14 cellular contexts compared by ENCODE assay signal in genomic region chr21:14889080-14889805, GRCh38.
DNase-seq lines count a peak whose midpoint lies in the region; ATAC-seq, FAIRE-seq and TF ChIP-seq lines count a peak whose summit lies in the region.
"Had no signal": no experiment of that assay in that cellular context is flagged by ENCODE, and none has a peak within 500 bp of the region (broad histone marks: within the 10 kb centered on the region; RNA-seq: fewer than 3 reads in every experiment).

No MANE protein-coding gene starts in this region.

- H4K20me1 ChIP-seq in GM12878 (ENCODE audit: control insufficient read depth, insufficient read depth): no peaks in the 10 kb centered on the region

- TF ChIP-seq EP300 in Ishikawa (IDR thresholded peaks at IDR 0.05; ENCODE audit: borderline replicate concordance) (no peak), GM12878 (IDR thresholded peaks at IDR 0.05; ENCODE audit: borderline replicate concordance in 1 of 2, control insufficient read depth in 1 of 2, low read depth in 2 of 2, low read length in 2 of 2) (no peak)

- no peak for TF ChIP-seq POLR2A in GM12878 (IDR thresholded peaks at IDR 0.05; ENCODE audit: low read depth, low read length)

- no peak for TF ChIP-seq CTCF in GM12878 (IDR thresholded peaks at IDR 0.05 in 2 of 3, conservative IDR thresholded peaks at IDR 0.05 in 1 of 3; ENCODE audit: control insufficient read depth in 2 of 3, extremely low read depth in 1 of 3, insufficient read depth in 1 of 3, low read depth in 3 of 3, low read length in 3 of 3)
- no peak for TF ChIP-seq CTCF in liver (IDR thresholded peaks at IDR 0.05; ENCODE audit: low read depth, low read length, missing input control)
- no peak for TF ChIP-seq CTCF in CD8-positive, alpha-beta T cell (IDR thresholded peaks at IDR 0.05)

- no peak for ATAC-seq in GM12878
- ATAC-seq in CD8-positive, alpha-beta T cell: no peak
- ATAC-seq in HG03135 (IDR thresholded peaks at IDR 0.05; ENCODE audit: unreplicated experiment): no peak

- H3K9me3 ChIP-seq in GM12878 (replicated peaks; ENCODE audit: control insufficient read depth, insufficient read depth, low read length): no peaks in the 10 kb centered on the region
- no peaks in the 10 kb centered on the region for H3K9me3 ChIP-seq in liver (ENCODE audit: control insufficient read depth in 4 of 4, low read length in 3 of 4)
- H3K9me3 ChIP-seq in CD8-positive, alpha-beta T cell (ENCODE audit: low read length): no peaks in the 10 kb centered on the region
- H3K9me3 ChIP-seq: right atrium auricular region had no signal

- RAD21 ChIA-PET in GM12878 (lab: Charles Lee; ENCODE audit: unreplicated experiment): interaction anchor here (0.8 to 1.7 kb wide), 3 partner anchors 9 to 595 kb away, joined by 3 to 5 read pairs (median 3); no protein-coding TSS in a partner anchor

- H3K27me3 ChIP-seq in ACC112 (ENCODE audit: insufficient read depth, low read length) (no peaks in the 10 kb centered on the region), GM12878 (replicated peaks in 1 of 2; ENCODE audit: control insufficient read depth in 2 of 2, insufficient read depth in 2 of 2, low read length in 1 of 2) (no peaks in the 10 kb centered on the region), liver (ENCODE audit: control insufficient read depth in 4 of 4, insufficient read depth in 4 of 4, low read length in 3 of 4) (no peaks in the 10 kb centered on the region)
- H3K27me3 ChIP-seq in CD8-positive, alpha-beta T cell (ENCODE audit: insufficient read depth, low read length): no peaks in the 10 kb centered on the region
- H3K27me3 ChIP-seq: dorsolateral prefrontal cortex, right atrium auricular region had no signal

- no peaks in the 10 kb centered on the region for H3K79me2 ChIP-seq in ACC112 (ENCODE audit: control insufficient read depth, insufficient read depth, low read length, unreplicated experiment)
- H3K79me2 ChIP-seq in GM12878 (ENCODE audit: control insufficient read depth, insufficient read depth, low read length): no peaks in the 10 kb centered on the region

- CTCF ChIA-PET in GM12878 (lab: Yijun Ruan, JAX): interaction anchor here (1.2 to 1.8 kb wide), 4 partner anchors 9 to 29 kb away, joined by 3 to 7 read pairs (median 4); no protein-coding TSS in a partner anchor
- CTCF ChIA-PET in CD8-positive, alpha-beta T cell (lab: Charles Lee): interaction anchor here (1.3 kb wide), 1 partner anchor 9 kb away, joined by 4 read pairs; no protein-coding TSS in a partner anchor

- no peak overlapping the region for H3K27ac Mint-ChIP-seq in CD8-positive, alpha-beta T cell
- H3K27ac Mint-ChIP-seq: activated CD4-positive, alpha-beta memory T cell treated with anti-CD3 and anti-CD28 coated beads for 36 hours had no signal

- H3K36me3 ChIP-seq in ACC112 (ENCODE audit: insufficient read depth, low read length) (no peaks in the 10 kb centered on the region), GM12878 (ENCODE audit: control insufficient read depth in 2 of 2, insufficient read depth in 2 of 2, low read length in 1 of 2) (no peaks in the 10 kb centered on the region), liver (ENCODE audit: control insufficient read depth in 4 of 4, insufficient read depth in 3 of 4, low read depth in 1 of 4, low read length in 3 of 4) (no peaks in the 10 kb centered on the region)
- no peaks in the 10 kb centered on the region for H3K36me3 ChIP-seq in CD8-positive, alpha-beta T cell (ENCODE audit: insufficient read depth, low read length)
- H3K36me3 ChIP-seq: right atrium auricular region had no signal

- TF ChIP-seq RAD21 in Ishikawa (IDR thresholded peaks at IDR 0.05; ENCODE audit: low read depth) (no peak), GM12878 (IDR thresholded peaks at IDR 0.05; ENCODE audit: insufficient read depth, low read depth, low read length) (no peak), liver (IDR thresholded peaks at IDR 0.05) (peak; percentile 66)

- H3K4me3 Mint-ChIP-seq in CD8-positive, alpha-beta T cell: no peak overlapping the region
- H3K4me3 Mint-ChIP-seq: activated CD4-positive, alpha-beta memory T cell treated with anti-CD3 and anti-CD28 coated beads for 36 hours had no signal

- H3K4me1 ChIP-seq in ACC112 (ENCODE audit: control insufficient read depth, insufficient read depth, low read length, unreplicated experiment) (peaks cover 12% of the 10 kb centered on the region), GM12878 (ENCODE audit: control insufficient read depth, insufficient read depth, low read length) (no peaks in the 10 kb centered on the region), liver (ENCODE audit: control insufficient read depth in 4 of 4, insufficient read depth in 4 of 4, low read length in 3 of 4) (peaks cover 9 to 15% (median 13%) of the 10 kb centered on the region in 4 donors)
- H3K4me1 ChIP-seq in CD8-positive, alpha-beta T cell (ENCODE audit: insufficient read depth, low read length): no peaks in the 10 kb centered on the region

- peaks cover 2% of the 10 kb centered on the region for H3K4me1 Mint-ChIP-seq in CD8-positive, alpha-beta T cell (ENCODE audit: low read depth)

- SMC1A ChIA-PET in GM12878 (lab: Charles Lee; ENCODE audit: uncharacterized antibody, unreplicated experiment): interaction anchor here (0.8 to 2.4 kb wide), 5 partner anchors 10 to 56 kb away, joined by 3 to 20 read pairs (median 4); no protein-coding TSS in a partner anchor

- H3K27ac ChIP-seq in ACC112 (ENCODE audit: low read depth, low read length) (peak overlapping the region; percentile 5; the same call in 1 of the 2 replicates), GM12878 (ENCODE audit: control insufficient read depth, insufficient read depth) (no peak overlapping the region), liver (ENCODE audit: low read depth in 1 of 2, low read length in 2 of 2) (peak overlapping the region; percentile 62 to 65)
- H3K27ac ChIP-seq in CD8-positive, alpha-beta T cell (ENCODE audit: low read depth, low read length): no peak overlapping the region
- H3K27ac ChIP-seq: dorsolateral prefrontal cortex, right atrium auricular region had no signal

- no peak overlapping the region for H2AFZ ChIP-seq in ACC112 (ENCODE audit: low read length, unreplicated experiment)
- H2AFZ ChIP-seq in GM12878 (ENCODE audit: control insufficient read depth, low read depth, low read length): no peak overlapping the region

- DNase-seq in GM12878 (ENCODE audit: low read depth, low spot score) (no peak), inferior parietal cortex (ENCODE audit: extremely low spot score) (no peak), DMS114 treated with DMSO at 0.1 percent for 48 hours (lab: John Stamatoyannopoulos, UW; ENCODE audit: unreplicated experiment) (no peak)
- no peak for DNase-seq in CD8-positive, alpha-beta T cell
- DNase-seq: activated CD4-positive, alpha-beta memory T cell treated with anti-CD3 and anti-CD28 coated beads for 36 hours; dorsolateral prefrontal cortex; hippocampal formation; midbrain; T-helper 1 cell had no signal

- POLR2A ChIA-PET in GM12878 (lab: Charles Lee): no interaction called here
- POLR2A ChIA-PET in CD8-positive, alpha-beta T cell (lab: Charles Lee): no interaction called here

- H3K27me3 Mint-ChIP-seq in CD8-positive, alpha-beta T cell (ENCODE audit: low read depth): no peaks in the 10 kb centered on the region
- H3K27me3 Mint-ChIP-seq: activated CD4-positive, alpha-beta memory T cell treated with anti-CD3 and anti-CD28 coated beads for 36 hours had no signal

- BruUV-seq in GM12878 (replicated peaks; lab: Mats Ljungman, UMichigan): no TSS peak

- H3K9ac ChIP-seq in GM12878 (ENCODE audit: control insufficient read depth, insufficient read depth, low read length) (no peak overlapping the region), liver (ENCODE audit: low read depth in 1 of 2, low read length in 2 of 2) (no peak overlapping the region)

- no peaks in the 10 kb centered on the region for H3K36me3 Mint-ChIP-seq in CD8-positive, alpha-beta T cell
- H3K36me3 Mint-ChIP-seq: activated CD4-positive, alpha-beta memory T cell treated with anti-CD3 and anti-CD28 coated beads for 36 hours had no signal

- intact Hi-C loops in GM12878 (cut with micrococcal nuclease; ENCODE audit: unreplicated experiment): no loop called here
- intact Hi-C loops in CD8-positive, alpha-beta T cell (cut with DNase I, micrococcal nuclease): no loop called here

- no peak for FAIRE-seq in GM12878 (lab: Jason Lieb, UNC)

- H3K4me2 ChIP-seq in GM12878 (ENCODE audit: control insufficient read depth, insufficient read depth): no peak overlapping the region

- no peaks in the 10 kb centered on the region for H3K9me3 Mint-ChIP-seq in CD8-positive, alpha-beta T cell
- H3K9me3 Mint-ChIP-seq: activated CD4-positive, alpha-beta memory T cell treated with anti-CD3 and anti-CD28 coated beads for 36 hours had no signal

- no peak overlapping the region for H3K4me3 ChIP-seq in ACC112 (ENCODE audit: low read depth, low read length)
- no peak overlapping the region for H3K4me3 ChIP-seq in GM12878
- H3K4me3 ChIP-seq in liver (ENCODE audit: low read depth in 1 of 3, low read length in 3 of 3): no peak overlapping the region
- no peak overlapping the region for H3K4me3 ChIP-seq in CD8-positive, alpha-beta T cell (ENCODE audit: low read depth, low read length)
- H3K4me3 ChIP-seq: dorsolateral prefrontal cortex, right atrium auricular region had no signal

- 41% methylated on average over 5 of the region's 5 CpGs for WGBS in GM12878 (ENCODE audit: insufficient coverage, insufficient replicate concordance, low lambda C conversion rate, missing lambda C conversion rate)
- WGBS in liver: 23% methylated on average over 5 of the region's 5 CpGs

- in situ Hi-C loops in GM12878 (cut with MboI): no loop called here

TF ChIP-seq in Ishikawa, 13 proteins besides CTCF, POLR2A, EP300 and RAD21 (continues in another document):
- TF ChIP-seq NFIC (IDR thresholded peaks at IDR 0.05): peak; percentile 37; the same call in 1 of the 2 replicates

TF ChIP-seq in liver, 16 proteins besides CTCF, POLR2A, EP300 and RAD21 (continues in another document):
- TF ChIP-seq GABPA (IDR thresholded peaks at IDR 0.05 in 1 of 2, conservative IDR thresholded peaks at IDR 0.05 in 1 of 2): peak in 1 of 2 donors; percentile 26
- peak; percentile 73 for TF ChIP-seq YY1 (IDR thresholded peaks at IDR 0.05)
- peak; percentile 94 for TF ChIP-seq FOXA1 (IDR thresholded peaks at IDR 0.05)
- peak; percentile 94 for TF ChIP-seq ZBTB33 (IDR thresholded peaks at IDR 0.05)

Comparison
In these comparisons a context has a peak if more than half of its experiments do, and no peak if none do; other contexts are left out.
1. H3K27ac ChIP-seq: peak in ACC112 (single experiment) and liver (2 of 2); none in GM12878 (single experiment) and CD8-positive, alpha-beta T cell (single experiment).